8 cellular contexts compared by ENCODE assay signal in the genomic region with DNA sequence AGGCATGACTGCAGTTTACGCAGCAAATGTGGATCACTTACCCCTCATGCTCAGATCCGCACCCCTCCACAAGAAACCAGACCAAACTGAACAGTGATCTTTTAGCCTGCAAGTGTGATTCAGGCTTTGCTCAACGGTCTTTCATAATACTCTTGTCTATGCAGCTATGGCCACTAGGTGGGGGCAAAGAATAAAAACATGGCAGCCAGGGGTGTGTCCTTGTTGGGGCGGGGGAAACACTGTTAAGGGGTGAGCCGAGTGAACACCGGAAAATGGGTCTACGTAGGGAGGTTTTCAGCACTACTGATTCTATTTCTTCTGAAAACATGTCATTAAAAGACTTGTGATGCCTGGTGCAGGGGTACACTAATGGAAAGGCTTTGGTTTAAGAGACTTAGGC. TPM values are rescaled to one million over a fixed set of nuclear protein-coding genes. Genes with fewer than 3 reads are reported as not detected.
A peak's percentile ranks its signal among the peaks of the same experiment; 100 is the strongest.
DNase-seq lines count a peak whose midpoint lies in the region; ATAC-seq lines count a peak whose summit lies in the region.

No MANE protein-coding gene starts in this region.

- H3K36me3 Mint-ChIP-seq in effector memory CD8-positive, alpha-beta T cell (ENCODE audit: insufficient read depth): no peaks in the 10 kb centered on the region

- no peak overlapping the region for H3K27ac Mint-ChIP-seq in effector memory CD8-positive, alpha-beta T cell

- H3K27me3 Mint-ChIP-seq in effector memory CD8-positive, alpha-beta T cell: peaks cover 0 to 2% of the 10 kb centered on the region in 2 donors

- ATAC-seq in GM19328 (IDR thresholded peaks at IDR 0.05; ENCODE audit: unreplicated experiment) (peak; percentile 97), HG03280 (IDR thresholded peaks at IDR 0.05; ENCODE audit: unreplicated experiment) (peak; percentile 99)
- ATAC-seq in effector memory CD8-positive, alpha-beta T cell (replicated peaks): peak; percentile 99

- H3K9me3 Mint-ChIP-seq in effector memory CD8-positive, alpha-beta T cell: no peaks in the 10 kb centered on the region

- peaks cover 4 to 5% of the 10 kb centered on the region in 2 donors for H3K4me1 Mint-ChIP-seq in effector memory CD8-positive, alpha-beta T cell (ENCODE audit: low read depth in 2 of 2)

- DNase-seq in COLO829 (ENCODE audit: low spot score) (peak; percentile 77), NCI-H2196 treated with DMSO at 0.1 percent for 48 hours (lab: John Stamatoyannopoulos, UW; ENCODE audit: unreplicated experiment) (peak; percentile 59), mucosa of gallbladder (ENCODE audit: low spot score) (peak; percentile 29), superior temporal gyrus (ENCODE audit: extremely low spot score) (peak; percentile 88)
- peak; percentile 27 for DNase-seq in activated CD4-positive, alpha-beta T cell treated with anti-CD3 and anti-CD28 coated beads, Interleukin-2, amount 50 U/mL, for 1 hour
- peak; percentile 45 to 63 (median 46) for DNase-seq in effector memory CD8-positive, alpha-beta T cell

- H3K4me3 Mint-ChIP-seq in effector memory CD8-positive, alpha-beta T cell: peak overlapping the region in 1 of 2 donors; percentile 13

RNA-seq across cellular contexts. Expression of a gene that starts 49.8 kb away (rescaled TPM):
- total RNA-seq in mucosa of gallbladder: not detected

Comparison
In these comparisons a context has a peak if more than half of its experiments do, and no peak if none do; other contexts are left out.
1. Peak in every context shown above with its lines: DNase-seq and ATAC-seq.
2. DNase-seq: peak in every context shown above with its lines; median percentile 88 in superior temporal gyrus; 77 in COLO829; 59 in NCI-H2196 treated with DMSO at 0.1 percent for 48 hours; 46 in effector memory CD8-positive, alpha-beta T cell; 29 in mucosa of gallbladder; 27 in activated CD4-positive, alpha-beta T cell treated with anti-CD3 and anti-CD28 coated beads, Interleukin-2, amount 50 U/mL, for 1 hour.